Comparison of ENCODE assay signal across 8 cellular contexts in the genomic region with DNA sequence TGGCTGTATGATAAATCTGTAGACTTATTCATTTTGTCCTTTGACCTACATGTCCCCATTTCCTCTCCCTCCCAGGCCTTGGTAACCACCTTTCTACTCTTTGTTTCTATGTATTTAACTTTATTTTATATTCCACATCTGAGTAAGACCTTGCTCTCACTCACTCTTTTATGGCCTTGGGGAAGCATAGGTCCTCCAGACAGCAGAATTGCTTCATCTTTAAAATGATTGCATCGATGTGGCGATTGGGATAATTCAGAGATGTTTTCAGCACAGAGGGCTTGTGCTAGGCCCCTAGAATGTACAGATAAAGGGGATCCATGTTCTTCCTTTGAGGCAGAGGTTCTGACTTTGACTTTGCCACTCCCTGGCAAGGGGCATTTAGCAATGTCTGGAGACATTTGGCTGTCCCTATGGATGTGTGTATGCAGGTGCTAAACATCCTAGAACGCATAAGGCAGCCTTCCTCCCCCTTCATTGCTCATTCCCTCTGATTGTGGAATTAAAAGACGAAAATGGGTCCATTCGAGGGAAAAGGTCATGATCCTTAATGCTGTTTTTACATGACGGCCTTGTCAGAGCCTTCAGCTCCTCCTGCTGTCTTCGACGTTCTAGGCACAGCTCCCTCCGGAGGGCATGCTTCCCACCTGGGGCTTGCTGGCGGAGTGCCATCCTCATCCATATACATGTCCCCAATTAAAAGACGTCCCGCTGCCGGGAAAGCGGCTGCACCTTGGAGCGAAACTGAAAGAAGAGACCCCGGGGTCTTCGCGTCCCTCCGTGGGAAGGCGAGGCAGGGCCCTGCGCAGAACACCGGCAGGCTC. TPM values are rescaled to one million over a fixed set of nuclear protein-coding genes. Genes with fewer than 3 reads are reported as not detected.
A peak's percentile ranks its signal among the peaks of the same experiment; 100 is the strongest.
DNase-seq lines count a peak whose midpoint lies in the region; ATAC-seq and TF ChIP-seq lines count a peak whose summit lies in the region.

No MANE protein-coding gene starts in this region.

- H3K4me1 ChIP-seq in GM23338 (ENCODE audit: insufficient read depth) (peaks cover 3% of the 10 kb centered on the region), PC-3 (ENCODE audit: insufficient read depth, low read length) (peaks cover 41% of the 10 kb centered on the region)

- H3K9me3 ChIP-seq in PC-3 (ENCODE audit: low read length): no peaks in the 10 kb centered on the region

- 0 out of 2 replicates have a peak, but pooled peaks cover 4% of the 10 kb centered on the region for H3K9me2 ChIP-seq in GM23338 (ENCODE audit: insufficient read depth)
- no peaks in the 10 kb centered on the region for H3K9me2 ChIP-seq in PC-3 (replicated peaks; ENCODE audit: low read length)

- POLR2A ChIA-PET in PC-3 (lab: Charles Lee; ENCODE audit: unreplicated experiment): interaction anchor here (0.6 to 1.0 kb wide), 6 partner anchors 12 to 235 kb away, joined by 3 to 11 read pairs (median 4); no protein-coding TSS in a partner anchor

- CTCF ChIA-PET in PC-3 (lab: Charles Lee): interaction anchor here (0.6 to 1.5 kb wide), 4 partner anchors 15 to 733 kb away, joined by 3 to 5 read pairs (median 4); no protein-coding TSS in a partner anchor

- H3K36me3 ChIP-seq in GM23338 (ENCODE audit: insufficient read depth) (no peaks in the 10 kb centered on the region), PC-3 (ENCODE audit: low read depth, low read length) (no peaks in the 10 kb centered on the region)

- H3K27ac ChIP-seq in GM23338 (ENCODE audit: low read depth) (no peak overlapping the region), PC-3 (ENCODE audit: low read length) (peak overlapping the region; percentile 93)

- peak overlapping the region; percentile 90 for H3K4me2 ChIP-seq in GM23338
- H3K4me2 ChIP-seq in PC-3 (ENCODE audit: low read length): peak overlapping the region; percentile 96

- H3K9me3 Mint-ChIP-seq in GM23338: no peaks in the 10 kb centered on the region
- H3K9me3 Mint-ChIP-seq in activated T-helper 1 cell treated with anti-CD3 and anti-CD28 coated beads, Interleukin-12 subunit alpha, Interleukin-12 subunit beta, Interleukin-2, Interleukin-4 antibody, amounts not matched to agents 30 ng/mL and 10 ng/mL and 1 ng/mL, durations not matched to agents 14 hours and 24 hours and 36 hours: no peaks in the 10 kb centered on the region

- no peaks in the 10 kb centered on the region for H3K79me2 ChIP-seq in GM23338 (replicated peaks; ENCODE audit: insufficient read depth)
- peaks cover 39% of the 10 kb centered on the region for H3K79me2 ChIP-seq in PC-3 (ENCODE audit: low read length)

- peak overlapping the region; percentile 99 for H2AFZ ChIP-seq in GM23338
- H2AFZ ChIP-seq in PC-3 (ENCODE audit: low read length): peak overlapping the region; percentile 68; the same call in 1 of the 2 replicates

- intact Hi-C loops in PC-3 (cut with micrococcal nuclease): loop anchor here (1.0 to 10.0 kb wide), 7 partner anchors 15 to 1429 kb away; no protein-coding TSS in a partner anchor
- intact Hi-C loops in sciatic nerve (cut with DNase I): no loop called here
- intact Hi-C loops in activated T-helper 1 cell treated with anti-CD3 and anti-CD28 coated beads, Interleukin-12 subunit alpha, Interleukin-12 subunit beta, Interleukin-2, Interleukin-4 antibody, amounts not matched to agents 30 ng/mL and 10 ng/mL and 1 ng/mL, durations not matched to agents 14 hours and 24 hours and 36 hours (cut with micrococcal nuclease): no loop called here

- peak overlapping the region; percentile 76 for H3K4me3 Mint-ChIP-seq in GM23338
- no peak overlapping the region for H3K4me3 Mint-ChIP-seq in activated T-helper 1 cell treated with anti-CD3 and anti-CD28 coated beads, Interleukin-12 subunit alpha, Interleukin-12 subunit beta, Interleukin-2, Interleukin-4 antibody, amounts not matched to agents 30 ng/mL and 10 ng/mL and 1 ng/mL, durations not matched to agents 14 hours and 24 hours and 36 hours

- H3K36me3 Mint-ChIP-seq in GM23338 (ENCODE audit: low read depth): no peaks in the 10 kb centered on the region
- H3K36me3 Mint-ChIP-seq in activated T-helper 1 cell treated with anti-CD3 and anti-CD28 coated beads, Interleukin-12 subunit alpha, Interleukin-12 subunit beta, Interleukin-2, Interleukin-4 antibody, amounts not matched to agents 30 ng/mL and 10 ng/mL and 1 ng/mL, durations not matched to agents 14 hours and 24 hours and 36 hours (ENCODE audit: low read depth): no peaks in the 10 kb centered on the region

- ATAC-seq in GM23338: peak; percentile 48
- ATAC-seq in PC-3: peak; percentile 13
- peak; percentile 13 for ATAC-seq in sciatic nerve
- no peak for ATAC-seq in GM18858 (IDR thresholded peaks at IDR 0.05; ENCODE audit: unreplicated experiment)

- peaks cover 24% of the 10 kb centered on the region for H3K27me3 Mint-ChIP-seq in GM23338 (ENCODE audit: insufficient read depth, low read depth, poor library complexity)
- peaks cover 11% of the 10 kb centered on the region for H3K27me3 Mint-ChIP-seq in activated T-helper 1 cell treated with anti-CD3 and anti-CD28 coated beads, Interleukin-12 subunit alpha, Interleukin-12 subunit beta, Interleukin-2, Interleukin-4 antibody, amounts not matched to agents 30 ng/mL and 10 ng/mL and 1 ng/mL, durations not matched to agents 14 hours and 24 hours and 36 hours (ENCODE audit: insufficient read depth)

- H3F3A ChIP-seq in GM23338 (replicated peaks; ENCODE audit: low read depth) (no peaks in the 10 kb centered on the region), PC-3 (ENCODE audit: low read length, unreplicated experiment) (no peaks in the 10 kb centered on the region)

- H3K27me3 ChIP-seq in GM23338 (ENCODE audit: insufficient read depth) (peaks cover 34% of the 10 kb centered on the region), PC-3 (ENCODE audit: low read length) (no peaks in the 10 kb centered on the region)

- H4K20me1 ChIP-seq in GM23338 (replicated peaks; ENCODE audit: insufficient read depth) (no peaks in the 10 kb centered on the region), PC-3 (ENCODE audit: low read length) (peaks cover 17% of the 10 kb centered on the region)

- H3K4me3 ChIP-seq in GM23338 (peak overlapping the region; percentile 70), PC-3 (ENCODE audit: low read length) (peak overlapping the region; percentile 77), fibroblast of the aortic adventitia (ENCODE audit: low read depth, low read length) (peak overlapping the region; percentile 67)

- BruUV-seq in PC-3 (replicated peaks; lab: Mats Ljungman, UMichigan): TSS peak; percentile 76

- no peak overlapping the region for H3K27ac Mint-ChIP-seq in GM23338
- no peak overlapping the region for H3K27ac Mint-ChIP-seq in activated T-helper 1 cell treated with anti-CD3 and anti-CD28 coated beads, Interleukin-12 subunit alpha, Interleukin-12 subunit beta, Interleukin-2, Interleukin-4 antibody, amounts not matched to agents 30 ng/mL and 10 ng/mL and 1 ng/mL, durations not matched to agents 14 hours and 24 hours and 36 hours

- DNase-seq in GM23338 (ENCODE audit: low spot score) (peak; percentile 52), PC-3 (peak; percentile 79), fibroblast of the aortic adventitia (ENCODE audit: low read depth) (peak; percentile 44), sciatic nerve (ENCODE audit: low spot score) (peak; percentile 59), DMS114 treated with DMSO at 0.1 percent for 48 hours (lab: John Stamatoyannopoulos, UW; ENCODE audit: unreplicated experiment) (no peak), HPDE6-E6E7 (ENCODE audit: extremely low spot score) (no peak)
- DNase-seq in activated T-helper 1 cell treated with anti-CD3 and anti-CD28 coated beads, Interleukin-12 subunit alpha, Interleukin-12 subunit beta, Interleukin-2, Interleukin-4 antibody, amounts not matched to agents 30 ng/mL and 10 ng/mL and 1 ng/mL, durations not matched to agents 14 hours and 24 hours and 36 hours (ENCODE audit: low spot score): no peak

- H3K4me1 Mint-ChIP-seq in GM23338: peaks cover 35% of the 10 kb centered on the region
- no peaks in the 10 kb centered on the region for H3K4me1 Mint-ChIP-seq in activated T-helper 1 cell treated with anti-CD3 and anti-CD28 coated beads, Interleukin-12 subunit alpha, Interleukin-12 subunit beta, Interleukin-2, Interleukin-4 antibody, amounts not matched to agents 30 ng/mL and 10 ng/mL and 1 ng/mL, durations not matched to agents 14 hours and 24 hours and 36 hours (ENCODE audit: low read depth)

- peak in 1 of 2 experiments; percentile 30; a peak in 1 of 4 replicates for TF ChIP-seq CTCF in GM23338 (conservative IDR thresholded peaks at IDR 0.05; ENCODE audit: low read depth in 2 of 2)
- no peak for TF ChIP-seq CTCF in PC-3 (conservative IDR thresholded peaks at IDR 0.05; ENCODE audit: low read depth, low read length)
- no peak for TF ChIP-seq CTCF in fibroblast of the aortic adventitia (IDR thresholded peaks at IDR 0.05; ENCODE audit: insufficient read depth, low read length)

- peak overlapping the region; percentile 74 for H3K9ac ChIP-seq in PC-3 (ENCODE audit: low read length)

TF ChIP-seq in GM23338, 12 proteins besides CTCF, POLR2A, EP300 and RAD21 (continues in another document):
- TF ChIP-seq ZNF114 (CRISPR knock-in tag; IDR thresholded peaks at IDR 0.05) (no peak), NANOG (IDR thresholded peaks at IDR 0.05; ENCODE audit: borderline replicate concordance) (no peak), ZNF331 (CRISPR knock-in tag; IDR thresholded peaks at IDR 0.05; ENCODE audit: low read depth) (no peak), JUNB (IDR thresholded peaks at IDR 0.05; ENCODE audit: unreplicated experiment) (no peak), POLR2AphosphoS5 (IDR thresholded peaks at IDR 0.05; ENCODE audit: low read depth) (no peak), STAT1 (IDR thresholded peaks at IDR 0.05; ENCODE audit: unreplicated experiment) (no peak), EZH2 (IDR thresholded peaks at IDR 0.05; ENCODE audit: low read depth, unreplicated experiment) (no peak)

RNA-seq across cellular contexts. Expression of gene GPR39, which starts 1.1 kb away (rescaled TPM):
- 1.0 and 1.9 TPM in 2 replicates for total RNA-seq in GM23338 (2014; rRNA removed; shearing (Covaris generic))
- 0.17 and 0.55 TPM in 2 replicates for polyA plus RNA-seq in GM23338 (2016; fragmentation: Nextera tagmentation; extraction: Ambion mirVana)
- 34.8 and 43.2 TPM in 2 replicates for total RNA-seq in PC-3 (2014; rRNA removed)
- 0.41 and 12.7 TPM in 2 replicates for total RNA-seq in fibroblast of the aortic adventitia (ENCODE audit: low replicate concordance)
- total RNA-seq in sciatic nerve: 0.31 TPM
- total RNA-seq in activated T-helper 1 cell treated with anti-CD3 and anti-CD28 coated beads, Interleukin-12 subunit alpha, Interleukin-12 subunit beta, Interleukin-2, Interleukin-4 antibody, amounts not matched to agents 30 ng/mL and 10 ng/mL and 1 ng/mL, durations not matched to agents 14 hours and 24 hours and 36 hours: not detected in 2 replicates

Comparison
In these comparisons a context has a peak if more than half of its experiments do, and no peak if none do; other contexts are left out.
1. DNase-seq: peak in GM23338 (single experiment), PC-3 (single experiment), fibroblast of the aortic adventitia (single experiment) and sciatic nerve (single experiment); none in activated T-helper 1 cell treated with anti-CD3 and anti-CD28 coated beads, Interleukin-12 subunit alpha, Interleukin-12 subunit beta, Interleukin-2, Interleukin-4 antibody, amounts not matched to agents 30 ng/mL and 10 ng/mL and 1 ng/mL, durations not matched to agents 14 hours and 24 hours and 36 hours (single experiment), DMS114 treated with DMSO at 0.1 percent for 48 hours (single experiment) and HPDE6-E6E7 (single experiment).
2. Peak in every context shown above with its lines, with median percentiles within 50 percentile points of each other: H3K4me3 ChIP-seq.